Comparison of ENCODE assay signal across 11 cellular contexts in genomic region chr11:417652-418342, GRCh38. TPM values are rescaled to one million over a fixed set of nuclear protein-coding genes. Genes with fewer than 3 reads are reported as not detected.
DNase-seq lines count a peak whose midpoint lies in the region; ATAC-seq and TF ChIP-seq lines count a peak whose summit lies in the region.
"Had no signal": no experiment of that assay in that cellular context is flagged by ENCODE, and none has a peak within 500 bp of the region (broad histone marks: within the 10 kb centered on the region; RNA-seq: fewer than 3 reads in every experiment).

No MANE protein-coding gene starts in this region.

- H3K27me3 ChIP-seq in CD4-positive, CD25-positive, alpha-beta regulatory T cell (ENCODE audit: control insufficient read depth, insufficient read depth, low read length), result no peaks in the 10 kb centered on the region
- H3K27me3 ChIP-seq in Panc1 (ENCODE audit: control insufficient read depth, insufficient read depth, low read length) (no peaks in the 10 kb centered on the region), esophagus (ENCODE audit: control insufficient read depth in 1 of 2, insufficient read depth in 2 of 2, low read length in 2 of 2) (peaks cover 0 to 5% of the 10 kb centered on the region in 2 donors), parathyroid adenoma (ENCODE audit: control insufficient read depth, insufficient read depth, low read length) (no peaks in the 10 kb centered on the region)

- H3K9me3 ChIP-seq in CD4-positive, CD25-positive, alpha-beta regulatory T cell (ENCODE audit: control insufficient read depth in 2 of 2, low read length in 2 of 2), result no peaks in the 10 kb centered on the region
- H3K9me3 ChIP-seq in Panc1 (ENCODE audit: control insufficient read depth, insufficient read depth, low read depth, low read length) (no peaks in the 10 kb centered on the region), esophagus (ENCODE audit: control insufficient read depth in 2 of 2, insufficient read depth in 1 of 2, low read depth in 1 of 2, low read length in 1 of 2) (no peaks in the 10 kb centered on the region), parathyroid adenoma (ENCODE audit: control insufficient read depth, low read length) (no peaks in the 10 kb centered on the region)

- in situ Hi-C loops in Panc1 (cut with HindIII; ENCODE audit: low pct_unique_long_range_greater_than_20kb, low sequenced_read_pairs), result no loop called here

- H3K4me1 Mint-ChIP-seq in CD4-positive, CD25-positive, alpha-beta regulatory T cell, result peaks cover 0 to 28% (median 11%) of the 10 kb centered on the region in 4 donors

- no peak overlapping the region for H3K4me3 ChIP-seq in CD4-positive, CD25-positive, alpha-beta regulatory T cell (ENCODE audit: low read depth, low read length)
- H3K4me3 ChIP-seq in Panc1 (ENCODE audit: low read depth in 2 of 2, low read length in 2 of 2), result no peak overlapping the region
- H3K4me3 ChIP-seq in esophagus (ENCODE audit: low read depth in 1 of 2, low read length in 2 of 2), result peak overlapping the region; percentile 58 to 66
- H3K4me3 ChIP-seq in parathyroid adenoma (ENCODE audit: low read depth, low read length), result peak overlapping the region; percentile 40

- CTCF ChIA-PET in Panc1 (lab: Charles Lee), result interaction anchor here (3.1 kb wide), 1 partner anchor 30 kb away, joined by 15 read pairs; no protein-coding TSS in a partner anchor

- peaks cover 33% of the 10 kb centered on the region for H3K4me1 ChIP-seq in CD4-positive, CD25-positive, alpha-beta regulatory T cell (ENCODE audit: control insufficient read depth, insufficient read depth, low read length, poor library complexity, severe bottlenecking)
- peaks cover 39% of the 10 kb centered on the region for H3K4me1 ChIP-seq in Panc1 (ENCODE audit: control insufficient read depth, insufficient read depth, low read length)
- H3K4me1 ChIP-seq in esophagus (ENCODE audit: control insufficient read depth in 2 of 2, insufficient read depth in 2 of 2, low read length in 1 of 2), result peaks cover 4 to 16% of the 10 kb centered on the region in 2 donors
- no peaks in the 10 kb centered on the region for H3K4me1 ChIP-seq in parathyroid adenoma

- POLR2A ChIA-PET in Panc1 (lab: Charles Lee), result interaction anchor here (0.6 kb wide), 1 partner anchor 21 kb away, joined by 6 read pairs; no protein-coding TSS in a partner anchor

- DNase-seq in CD4-positive, CD25-positive, alpha-beta regulatory T cell, result no peak
- DNase-seq in Panc1 (ENCODE audit: low read depth, low spot score) (no peak), occipital lobe (lab: John Stamatoyannopoulos, UW) (no peak), D341Med (ENCODE audit: low spot score) (no peak), GM03348 (ENCODE audit: low spot score) (no peak)
- DNase-seq in stimulated activated naive CD4-positive, alpha-beta T cell treated with Interleukin-2 at 50 U/mL for 16 hours (lab: John Stamatoyannopoulos, UW), result no peak
- DNase-seq: activated CD8-positive, alpha-beta memory T cell treated with anti-CD3 and anti-CD28 coated beads, Interleukin-2, amount 50 U/mL, for 48 hours; NCI-H1092 had no signal

- H3K4me3 Mint-ChIP-seq in CD4-positive, CD25-positive, alpha-beta regulatory T cell, result peak overlapping the region; percentile 68 to 90 (median 78)

- no peaks in the 10 kb centered on the region for H3K79me2 ChIP-seq in parathyroid adenoma

- WGBS in esophagus, 2 donors, result 56 to 57% methylated on average over 18 to 19 of the region's 19 CpGs

- no peaks in the 10 kb centered on the region for H3K36me3 ChIP-seq in CD4-positive, CD25-positive, alpha-beta regulatory T cell (ENCODE audit: control insufficient read depth, insufficient read depth, low read length)
- H3K36me3 ChIP-seq in Panc1 (ENCODE audit: control insufficient read depth, insufficient read depth, low read length), result no peaks in the 10 kb centered on the region
- H3K36me3 ChIP-seq in esophagus (ENCODE audit: control insufficient read depth in 2 of 2, insufficient read depth in 2 of 2, low read length in 1 of 2), result peaks cover 0 to 2% of the 10 kb centered on the region in 2 donors
- no peaks in the 10 kb centered on the region for H3K36me3 ChIP-seq in parathyroid adenoma (ENCODE audit: control insufficient read depth, insufficient read depth, low read length)

- TF ChIP-seq CTCF in Panc1 (IDR thresholded peaks at IDR 0.05) (no peak), parathyroid adenoma (IDR thresholded peaks at IDR 0.05) (no peak)

- H3K9me3 Mint-ChIP-seq in CD4-positive, CD25-positive, alpha-beta regulatory T cell, result no peaks in the 10 kb centered on the region

- peak overlapping the region in 2 of 3 donors; percentile 67 to 86 for H3K27ac Mint-ChIP-seq in CD4-positive, CD25-positive, alpha-beta regulatory T cell

- H3K36me3 Mint-ChIP-seq in CD4-positive, CD25-positive, alpha-beta regulatory T cell, result peaks cover 7% of the 10 kb centered on the region

- no peak overlapping the region for H3K9ac ChIP-seq in parathyroid adenoma

- TSS peak; percentile 70 for BruUV-seq in Panc1 (replicated peaks; lab: Mats Ljungman, UMichigan)

- ATAC-seq in CD4-positive, CD25-positive, alpha-beta regulatory T cell (ENCODE audit: low read depth in 2 of 2), result no peak
- ATAC-seq in Panc1, result no peak

- peak overlapping the region; percentile 74 for H2AFZ ChIP-seq in parathyroid adenoma

- intact Hi-C loops in Panc1 (cut with micrococcal nuclease; ENCODE audit: unreplicated experiment), result no loop called here

- H3K27ac ChIP-seq in CD4-positive, CD25-positive, alpha-beta regulatory T cell (ENCODE audit: insufficient read depth, low read length, poor library complexity, severe bottlenecking), result peak overlapping the region; percentile 71
- H3K27ac ChIP-seq in Panc1 (ENCODE audit: low read length) (no peak overlapping the region), esophagus (ENCODE audit: low read depth in 2 of 2, low read length in 1 of 2) (peak overlapping the region in 1 of 2 donors; percentile 71), parathyroid adenoma (no peak overlapping the region)

- peak overlapping the region; percentile 73 for H3K4me2 ChIP-seq in parathyroid adenoma (ENCODE audit: low read length)

- H3K27me3 Mint-ChIP-seq in CD4-positive, CD25-positive, alpha-beta regulatory T cell, result no peaks in the 10 kb centered on the region

RNA-seq across cellular contexts. Expression of gene SIGIRR, which starts 3.0 kb away (rescaled TPM):
- 387 TPM for total RNA-seq in CD4-positive, CD25-positive, alpha-beta regulatory T cell
- 100 to 1,000 TPM; 213 to 274 (median 220) TPM for polyA plus RNA-seq in CD4-positive, CD25-positive, alpha-beta regulatory T cell
- total RNA-seq in Panc1 (2021; ENCODE audit: unreplicated experiment), result 183 TPM
- polyA plus RNA-seq in Panc1 (2012; ENCODE audit: insufficient read length), result 313 TPM
- 10 to 100 TPM; 25.4 to 41.7 TPM for polyA plus RNA-seq in esophagus
- total RNA-seq in occipital lobe, result 14.8 TPM

RNA-seq across cellular contexts. Expression of gene PKP3, which starts 23.8 kb away (rescaled TPM):
- 0.30 TPM for total RNA-seq in CD4-positive, CD25-positive, alpha-beta regulatory T cell
- under 1 TPM in 3 of 4 donors, not detected in 1; 0.09 to 0.75 (median 0.27) TPM for polyA plus RNA-seq in CD4-positive, CD25-positive, alpha-beta regulatory T cell
- total RNA-seq in Panc1 (2021; ENCODE audit: unreplicated experiment) (36.8 TPM), occipital lobe (under 0.01 TPM)
- 38.8 TPM for polyA plus RNA-seq in Panc1 (2012; ENCODE audit: insufficient read length)
- polyA plus RNA-seq in esophagus, result 100 to 1,000 TPM; 332 to 353 TPM
- total RNA-seq: mononuclear cell had no signal

RNA-seq across cellular contexts. Expression of gene ANO9, which starts 24.0 kb away (rescaled TPM):
- total RNA-seq in CD4-positive, CD25-positive, alpha-beta regulatory T cell, result 153 TPM
- polyA plus RNA-seq in CD4-positive, CD25-positive, alpha-beta regulatory T cell, result 10 to 100 TPM in 3 of 4 donors, 1 to 10 TPM in 1; 8.9 to 16.4 (median 12.3) TPM
- 61.4 TPM for total RNA-seq in Panc1 (2021; ENCODE audit: unreplicated experiment)
- polyA plus RNA-seq in Panc1 (2012; ENCODE audit: insufficient read length), result 56.7 TPM
- polyA plus RNA-seq in esophagus, result 10 to 100 TPM; 18.1 to 40.4 TPM
- total RNA-seq in occipital lobe, result not detected

RNA-seq across cellular contexts. Expression of gene PTDSS2, which starts 32.3 kb away (rescaled TPM):
- total RNA-seq in CD4-positive, CD25-positive, alpha-beta regulatory T cell, result 19.3 TPM
- polyA plus RNA-seq in CD4-positive, CD25-positive, alpha-beta regulatory T cell, result 1 to 10 TPM; 6.1 to 8.3 (median 6.8) TPM
- 103 TPM for total RNA-seq in Panc1 (2021; ENCODE audit: unreplicated experiment)
- 165 TPM for polyA plus RNA-seq in Panc1 (2012; ENCODE audit: insufficient read length)
- polyA plus RNA-seq in esophagus, result 10 to 100 TPM; 12.4 to 20.5 TPM
- 21.8 TPM for total RNA-seq in occipital lobe

RNA-seq across cellular contexts. Expression of gene B4GALNT4, which starts 48.5 kb away (rescaled TPM):
- 0.99 TPM for total RNA-seq in CD4-positive, CD25-positive, alpha-beta regulatory T cell
- not detected for polyA plus RNA-seq in CD4-positive, CD25-positive, alpha-beta regulatory T cell
- total RNA-seq in Panc1 (2021; ENCODE audit: unreplicated experiment), result 122 TPM
- 259 TPM for polyA plus RNA-seq in Panc1 (2012; ENCODE audit: insufficient read length)
- 1 to 10 TPM; 5.0 to 5.2 TPM for polyA plus RNA-seq in esophagus
- total RNA-seq in occipital lobe, result 99.5 TPM

Comparison
In these comparisons a context has a peak if more than half of its experiments do, and no peak if none do; other contexts are left out.
1. H3K4me3 ChIP-seq: peak in esophagus (2 of 2) and parathyroid adenoma (single experiment); none in CD4-positive, CD25-positive, alpha-beta regulatory T cell (single experiment) and Panc1 (0 of 2).
2. RNA of gene SIGIRR, which starts 3.0 kb away (total RNA-seq): 387 TPM in CD4-positive, CD25-positive, alpha-beta regulatory T cell (single experiment) and 183 TPM in Panc1 (single experiment); 14.8 TPM in occipital lobe (single experiment); every median in the first group is over 10 times any median in the second.
3. RNA of gene PKP3, which starts 23.8 kb away (total RNA-seq): 36.8 TPM in Panc1 (single experiment); 0.30 TPM in CD4-positive, CD25-positive, alpha-beta regulatory T cell (single experiment) and under 0.01 TPM in occipital lobe (single experiment); every median in the first group is over 10 times any median in the second.
4. RNA of gene ANO9, which starts 24.0 kb away (total RNA-seq): 153 TPM in CD4-positive, CD25-positive, alpha-beta regulatory T cell (single experiment) and 61.4 TPM in Panc1 (single experiment); not detected in occipital lobe (single experiment); every median in the first group is over 10 times any median in the second.